ENCODE assay signal across 1 cellular context in the genomic region with DNA sequence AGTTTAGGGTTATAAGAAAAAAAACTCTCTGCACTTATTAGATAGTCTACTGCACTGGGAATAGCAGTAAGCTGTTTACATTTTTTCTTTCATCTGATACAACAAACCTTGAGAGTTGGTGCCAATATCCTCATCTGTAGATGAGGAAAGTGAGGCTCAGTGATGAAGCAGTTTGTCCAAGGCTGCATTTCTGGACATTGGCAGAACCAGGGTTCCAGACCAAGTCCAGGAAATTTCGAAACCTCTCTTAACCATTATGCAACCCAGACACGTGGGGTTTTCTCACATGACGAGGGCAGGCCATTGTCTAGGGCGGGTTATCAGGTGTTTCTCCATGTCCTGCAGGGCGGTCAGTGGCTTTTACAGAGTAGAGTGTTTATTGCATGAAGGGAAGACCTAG.
TF ChIP-seq lines count a peak whose summit lies in the region.

No MANE protein-coding gene starts in this region.

TF ChIP-seq in H1, 55 proteins besides CTCF, POLR2A, EP300 and RAD21:
- TF ChIP-seq CEBPB (IDR thresholded peaks at IDR 0.05; ENCODE audit: low read depth, low read length) (peak; percentile 72; the same call in 1 of the 2 replicates), KDM1A (IDR thresholded peaks at IDR 0.05; ENCODE audit: borderline replicate concordance, low read length) (no peak)
